In genomic region chr14:23160924-23161522, GRCh38 we compare ENCODE assay signal across 8 cellular contexts. TPM values are rescaled to one million over a fixed set of nuclear protein-coding genes. Genes with fewer than 3 reads are reported as not detected.
A peak's percentile ranks its signal among the peaks of the same experiment; 100 is the strongest.
DNase-seq lines count a peak whose midpoint lies in the region; ATAC-seq lines count a peak whose summit lies in the region.

No MANE protein-coding gene starts in this region.

- peak overlapping the region in 5 of 9 donors; percentile 48 to 90 (median 78) for H3K27ac Mint-ChIP-seq in naive thymus-derived CD4-positive, alpha-beta T cell

- intact Hi-C loops in naive thymus-derived CD4-positive, alpha-beta T cell (cut with micrococcal nuclease), result no loop called here

- H3K36me3 Mint-ChIP-seq in naive thymus-derived CD4-positive, alpha-beta T cell, result peaks cover 0 to 6% (median 0%) of the 10 kb centered on the region in 5 donors

- no peak overlapping the region for H3K4me3 ChIP-seq in esophagus (ENCODE audit: low read depth in 1 of 2, low read length in 2 of 2)
- H3K4me3 ChIP-seq in naive thymus-derived CD4-positive, alpha-beta T cell (ENCODE audit: low read length), result no peak overlapping the region

- no peaks in the 10 kb centered on the region for H3K27me3 ChIP-seq in esophagus (ENCODE audit: control insufficient read depth in 1 of 2, insufficient read depth in 2 of 2, low read length in 2 of 2)
- H3K27me3 ChIP-seq in naive thymus-derived CD4-positive, alpha-beta T cell (ENCODE audit: control insufficient read depth in 2 of 2, insufficient read depth in 2 of 2, low read length in 2 of 2), result no peaks in the 10 kb centered on the region

- no peaks in the 10 kb centered on the region for H3K36me3 ChIP-seq in esophagus (ENCODE audit: control insufficient read depth in 2 of 2, insufficient read depth in 2 of 2, low read length in 1 of 2)
- H3K36me3 ChIP-seq in naive thymus-derived CD4-positive, alpha-beta T cell (ENCODE audit: control insufficient read depth in 2 of 3, insufficient read depth in 3 of 3, low read length in 3 of 3), result no peaks in the 10 kb centered on the region

- H3K27me3 Mint-ChIP-seq in naive thymus-derived CD4-positive, alpha-beta T cell, result peaks cover 0 to 12% (median 0%) of the 10 kb centered on the region in 5 donors

- peak overlapping the region in 4 of 10 donors; percentile 9 to 46 (median 19) for H3K4me3 Mint-ChIP-seq in naive thymus-derived CD4-positive, alpha-beta T cell

- DNase-seq in COLO829 (ENCODE audit: low spot score), result peak; percentile 31
- DNase-seq in OCI-M1 (lab: John Stamatoyannopoulos, UW), result peak; percentile 63
- DNase-seq in naive thymus-derived CD4-positive, alpha-beta T cell, result no peak
- DNase-seq in NCI-H187 treated with DMSO at 0.1 percent for 48 hours (lab: John Stamatoyannopoulos, UW), result no peak
- no peak for DNase-seq in NCI-H2171 treated with DMSO at 0.1 percent for 48 hours (lab: John Stamatoyannopoulos, UW)

- no peaks in the 10 kb centered on the region for H3K9me3 Mint-ChIP-seq in naive thymus-derived CD4-positive, alpha-beta T cell

- no peaks in the 10 kb centered on the region for H3K9me3 ChIP-seq in esophagus (ENCODE audit: control insufficient read depth in 2 of 2, insufficient read depth in 1 of 2, low read depth in 1 of 2, low read length in 1 of 2)
- H3K9me3 ChIP-seq in naive thymus-derived CD4-positive, alpha-beta T cell (ENCODE audit: control insufficient read depth in 2 of 3, low read length in 3 of 3), result no peaks in the 10 kb centered on the region

- H3K4me1 Mint-ChIP-seq in naive thymus-derived CD4-positive, alpha-beta T cell, result peaks cover 6 to 54% (median 27%) of the 10 kb centered on the region in 7 donors

- WGBS in esophagus, 2 donors, result 28 to 34% methylated on average over 11 of the region's 11 CpGs

- POLR2A ChIA-PET in naive thymus-derived CD4-positive, alpha-beta T cell (lab: Charles Lee), result interaction anchor here (0.6 to 1.4 kb wide), 2 partner anchors 39 to 41 kb away, joined by 4 to 9 read pairs; no protein-coding TSS in a partner anchor

- peaks cover 0 to 3% of the 10 kb centered on the region in 2 donors for H3K4me1 ChIP-seq in esophagus (ENCODE audit: control insufficient read depth in 2 of 2, insufficient read depth in 2 of 2, low read length in 1 of 2)
- peaks cover 0 to 19% of the 10 kb centered on the region in 2 donors for H3K4me1 ChIP-seq in naive thymus-derived CD4-positive, alpha-beta T cell (ENCODE audit: control insufficient read depth in 2 of 2, insufficient read depth in 2 of 2, low read length in 2 of 2)

- H3K27ac ChIP-seq in esophagus (ENCODE audit: low read depth in 2 of 2, low read length in 1 of 2), result peak overlapping the region; percentile 88 to 96
- no peak overlapping the region for H3K27ac ChIP-seq in naive thymus-derived CD4-positive, alpha-beta T cell (ENCODE audit: low read depth, low read length)

- CTCF ChIA-PET in naive thymus-derived CD4-positive, alpha-beta T cell (lab: Charles Lee), result no interaction called here

- ATAC-seq in naive thymus-derived CD4-positive, alpha-beta T cell, result peak; percentile 89
- ATAC-seq in GM18519 (IDR thresholded peaks at IDR 0.05; ENCODE audit: low FRiP score, unreplicated experiment) (no peak), HG02759 (IDR thresholded peaks at IDR 0.05; ENCODE audit: unreplicated experiment) (no peak)

RNA-seq across cellular contexts. Expression of gene SLC7A8, which starts 22.4 kb away (rescaled TPM):
- polyA plus RNA-seq in esophagus, result 10 to 100 TPM; 27.5 to 33.4 TPM
- 1 to 10 TPM in 4 of 5 experiments, under 1 TPM in 1; 0.36 to 7.7 (median 2.5) TPM for total RNA-seq in naive thymus-derived CD4-positive, alpha-beta T cell
- 1 to 10 TPM; 1.2 to 4.0 TPM for polyA plus RNA-seq in naive thymus-derived CD4-positive, alpha-beta T cell

RNA-seq across cellular contexts. Expression of gene CEBPE, which starts 42.0 kb away (rescaled TPM):
- polyA plus RNA-seq in esophagus, result under 1 TPM in 1 of 2 donors, not detected in 1; 0.02 TPM
- total RNA-seq in naive thymus-derived CD4-positive, alpha-beta T cell, result 1 to 10 TPM in 3 of 5 experiments, under 1 TPM in 2; 0.19 to 1.7 (median 1.2) TPM
- under 1 TPM; 0.60 to 0.65 TPM for polyA plus RNA-seq in naive thymus-derived CD4-positive, alpha-beta T cell

RNA-seq across cellular contexts. Expression of gene CIROP, which starts 56.2 kb away (rescaled TPM):
- polyA plus RNA-seq in esophagus, result under 1 TPM in 1 of 2 donors, not detected in 1; 0.01 TPM
- total RNA-seq in naive thymus-derived CD4-positive, alpha-beta T cell, result not detected
- polyA plus RNA-seq in naive thymus-derived CD4-positive, alpha-beta T cell, result not detected

Comparison
In these comparisons a context has a peak if more than half of its experiments do, and no peak if none do; other contexts are left out.
1. DNase-seq: peak in COLO829 (single experiment) and OCI-M1 (single experiment); none in naive thymus-derived CD4-positive, alpha-beta T cell (0 of 9), NCI-H187 treated with DMSO at 0.1 percent for 48 hours (single experiment) and NCI-H2171 treated with DMSO at 0.1 percent for 48 hours (single experiment).
2. RNA of gene SLC7A8, which starts 22.4 kb away (polyA plus RNA-seq): 27.5 to 33.4 TPM in esophagus; 1.2 to 4.0 TPM in naive thymus-derived CD4-positive, alpha-beta T cell; every median in the first group is over 4 times any median in the second.